In genomic region chr17:49624896-49625295, GRCh38 we compare ENCODE assay signal across 21 cellular contexts. TPM values are rescaled to one million over a fixed set of nuclear protein-coding genes. Genes with fewer than 3 reads are reported as not detected.
DNase-seq lines count a peak whose midpoint lies in the region; ATAC-seq and TF ChIP-seq lines count a peak whose summit lies in the region.
"Had no signal": no experiment of that assay in that cellular context is flagged by ENCODE, and none has a peak within 500 bp of the region (broad histone marks: within the 10 kb centered on the region; RNA-seq: fewer than 3 reads in every experiment).

No MANE protein-coding gene starts in this region.

- no peak overlapping the region for H3K27ac ChIP-seq in WERI-Rb-1
- H3K27ac ChIP-seq: left lung, SJSA1 had no signal

- no peaks in the 10 kb centered on the region for H3K9me3 Mint-ChIP-seq in naive thymus-derived CD8-positive, alpha-beta T cell
- H3K9me3 Mint-ChIP-seq: activated T-cell treated with anti-CD3 and anti-CD28 coated beads, Interleukin-2, amount 50 U/mL, for 24 hours; CD8-positive, alpha-beta memory T cell had no signal

- ATAC-seq in GM21381 (IDR thresholded peaks at IDR 0.05; ENCODE audit: unreplicated experiment) (no peak), GM19351 (IDR thresholded peaks at IDR 0.05; ENCODE audit: unreplicated experiment) (no peak)
- ATAC-seq in naive thymus-derived CD8-positive, alpha-beta T cell: no peak
- ATAC-seq: left lung had no signal

- TF ChIP-seq CTCF in WERI-Rb-1 (IDR thresholded peaks at IDR 0.05; ENCODE audit: low read depth, low read length): no peak

- no peaks in the 10 kb centered on the region for H3K9me3 ChIP-seq in WERI-Rb-1 (ENCODE audit: severe bottlenecking)
- H3K9me3 ChIP-seq: left lung, SJSA1 had no signal

- H3K27me3 ChIP-seq in WERI-Rb-1 (ENCODE audit: insufficient read depth, low read depth, severe bottlenecking): no peaks in the 10 kb centered on the region
- H3K27me3 ChIP-seq: left lung, SJSA1 had no signal

- POLR2A ChIA-PET in naive thymus-derived CD8-positive, alpha-beta T cell (lab: Charles Lee): interaction anchor here (0.6 to 0.8 kb wide), 3 partner anchors 12 to 1944 kb away, joined by 3 to 7 read pairs (median 4); no protein-coding TSS in a partner anchor

- peaks cover 0 to 52% (median 2%) of the 10 kb centered on the region in 3 donors for H3K36me3 Mint-ChIP-seq in naive thymus-derived CD8-positive, alpha-beta T cell

- peak; percentile 68 for DNase-seq in DMS 273 (lab: John Stamatoyannopoulos, UW; ENCODE audit: unreplicated experiment)
- peak; percentile 45 for DNase-seq in LHCN-M2 (ENCODE audit: low read depth)
- peak; percentile 44 for DNase-seq in dedifferentiated amniotic fluid mesenchymal stem cell (ENCODE audit: extremely low spot score)
- DNase-seq in occipital lobe (lab: John Stamatoyannopoulos, UW): peak; percentile 14
- no peak for DNase-seq in WERI-Rb-1
- no peak for DNase-seq in naive thymus-derived CD8-positive, alpha-beta T cell
- DNase-seq: activated CD4-positive, alpha-beta T cell treated with anti-CD3 and anti-CD28 coated beads, Interleukin-2, amount 50 U/mL, for 48 hours; activated naive CD4-positive, alpha-beta T cell treated with Interleukin-2 at 50 U/mL for 16 hours; activated T-cell treated with anti-CD3 and anti-CD28 coated beads, Interleukin-2, amount 50 U/mL, for 24 hours; CD8-positive, alpha-beta memory T cell; DMS79 treated with DMSO at 0.1 percent for 48 hours; left lung; MM.1S; NCI-H1694; NCI-H2227 treated with DMSO at 0.1 percent for 48 hours; NCI-H82 had no signal

- no peak overlapping the region for H3K4me3 ChIP-seq in WERI-Rb-1 (ENCODE audit: low read depth, low read length)
- H3K4me3 ChIP-seq: coronary artery, left lung, SJSA1 had no signal

- no peaks in the 10 kb centered on the region for H3K27me3 Mint-ChIP-seq in naive thymus-derived CD8-positive, alpha-beta T cell
- H3K27me3 Mint-ChIP-seq: activated T-cell treated with anti-CD3 and anti-CD28 coated beads, Interleukin-2, amount 50 U/mL, for 24 hours; CD8-positive, alpha-beta memory T cell had no signal

- peaks cover 20 to 43% (median 24%) of the 10 kb centered on the region in 4 donors for H3K4me1 Mint-ChIP-seq in naive thymus-derived CD8-positive, alpha-beta T cell

- no peak overlapping the region for H3K4me3 Mint-ChIP-seq in naive thymus-derived CD8-positive, alpha-beta T cell
- H3K4me3 Mint-ChIP-seq: activated T-cell treated with anti-CD3 and anti-CD28 coated beads, Interleukin-2, amount 50 U/mL, for 24 hours; CD8-positive, alpha-beta memory T cell had no signal

- H3K36me3 ChIP-seq in WERI-Rb-1: peaks cover 29% of the 10 kb centered on the region

- no peak overlapping the region for H3K27ac Mint-ChIP-seq in naive thymus-derived CD8-positive, alpha-beta T cell
- H3K27ac Mint-ChIP-seq: activated T-cell treated with anti-CD3 and anti-CD28 coated beads, Interleukin-2, amount 50 U/mL, for 24 hours had no signal

RNA-seq across cellular contexts. Expression of gene NXPH3, which starts 49.2 kb away (rescaled TPM):
- total RNA-seq in LHCN-M2 (2014; rRNA removed): 0.06 and 0.19 TPM in 2 replicates
- polyA plus RNA-seq in LHCN-M2 (2012): 0.17 TPM
- total RNA-seq in occipital lobe: 17.9 TPM
- not detected for total RNA-seq in naive thymus-derived CD8-positive, alpha-beta T cell
- not detected for polyA plus RNA-seq in naive thymus-derived CD8-positive, alpha-beta T cell
- total RNA-seq: T-helper 2 cell treated with Interferon-gamma antibody and Interleukin-4, amounts not matched to agents 100 ng/mL and 5 ng/mL, for 36 hours had no signal
- polyA plus RNA-seq: CD8-positive, alpha-beta memory T cell had no signal

RNA-seq across cellular contexts. Expression of gene SPOP, which starts 53.0 kb away (rescaled TPM):
- total RNA-seq in LHCN-M2 (2014; rRNA removed) (32.0 and 32.7 TPM in 2 replicates), occipital lobe (123 TPM)
- polyA plus RNA-seq in LHCN-M2 (2012): 22.3 TPM
- 10 to 100 TPM; 91.0 to 92.0 TPM for total RNA-seq in naive thymus-derived CD8-positive, alpha-beta T cell
- polyA plus RNA-seq in naive thymus-derived CD8-positive, alpha-beta T cell: 100 to 1,000 TPM in 2 of 3 donors, 10 to 100 TPM in 1; 75.9 to 126 (median 103) TPM

Comparison
In these comparisons a context has a peak if more than half of its experiments do, and no peak if none do; other contexts are left out.
1. DNase-seq: peak in DMS 273 (single experiment), LHCN-M2 (single experiment), dedifferentiated amniotic fluid mesenchymal stem cell (single experiment) and occipital lobe (single experiment); none in WERI-Rb-1 (single experiment) and naive thymus-derived CD8-positive, alpha-beta T cell (0 of 10).
2. RNA of gene NXPH3, which starts 49.2 kb away (total RNA-seq): 17.9 TPM in occipital lobe (single experiment); 0.06 to 0.19 TPM in LHCN-M2 and not detected in naive thymus-derived CD8-positive, alpha-beta T cell; every median in the first group is over 10 times any median in the second.